Comparison of ENCODE assay signal across 29 cellular contexts in the genomic region with DNA sequence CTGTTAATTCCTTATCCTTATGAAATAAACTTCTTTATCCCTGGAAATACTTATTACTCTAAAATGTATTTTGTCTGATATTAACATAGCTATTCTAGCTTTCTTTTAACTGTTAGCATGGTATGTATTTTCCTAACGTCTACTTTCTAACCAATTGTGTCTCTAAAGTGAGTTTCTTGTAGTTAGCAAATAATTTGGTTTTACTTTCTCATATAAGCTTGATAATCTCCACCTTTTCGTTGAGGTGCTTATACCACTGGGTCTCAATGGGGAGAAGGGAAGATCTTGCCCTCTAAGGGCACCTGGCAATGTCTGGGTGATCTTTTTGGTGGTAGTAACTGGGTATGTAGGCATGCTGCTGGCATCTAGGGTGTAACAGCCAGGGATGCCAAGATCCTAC.
"Had no signal": no experiment of that assay in that cellular context is flagged by ENCODE, and none has a peak within 500 bp of the region (broad histone marks: within the 10 kb centered on the region; RNA-seq: fewer than 3 reads in every experiment).

No MANE protein-coding gene starts in this region.

- H3K4me1 ChIP-seq: colonic mucosa, esophagus muscularis mucosa, esophagus squamous epithelium, foreskin keratinocyte, gastrocnemius medialis, gastroesophageal sphincter, heart left ventricle, heart right ventricle had no signal

- H3K9me3 Mint-ChIP-seq: dendritic cell treated with granulocyte-macrophage colony-stimulating factor and Interleukin-4, amounts not matched to agents 40 ng/mL and 50 ng/mL, for 4 days; effector memory CD8-positive, alpha-beta T cell; endodermal cell had no signal

- FAIRE-seq: colon, endometrium, endothelial cell of umbilical vein, frontal cortex had no signal

- H3K4me3 ChIP-seq: colonic mucosa, dorsolateral prefrontal cortex, esophagus muscularis mucosa, esophagus squamous epithelium, gastrocnemius medialis, gastroesophageal sphincter, heart left ventricle, heart right ventricle, hepatocyte had no signal

- H3K4me2 ChIP-seq: hepatocyte had no signal

- H3K9me3 ChIP-seq: colonic mucosa, esophagus muscularis mucosa, esophagus squamous epithelium, gastrocnemius medialis, gastroesophageal sphincter, heart left ventricle, heart right ventricle had no signal

- DNase-seq: colonic mucosa; cortex of kidney; dermis blood vessel endothelial cell; dorsolateral prefrontal cortex; effector CD4-positive, alpha-beta T cell; effector CD8-positive, alpha-beta T cell; effector memory CD4-positive, alpha-beta T cell; effector memory CD8-positive, alpha-beta T cell; endodermal cell; erythroblast; esophagus squamous epithelium; foreskin fibroblast; foreskin keratinocyte; foreskin melanocyte; gastrocnemius medialis; glutamatergic neuron; head of caudate nucleus; heart left ventricle; heart right ventricle had no signal

- H3K27ac Mint-ChIP-seq: dendritic cell treated with granulocyte-macrophage colony-stimulating factor and Interleukin-4, amounts not matched to agents 40 ng/mL and 50 ng/mL, for 4 days; effector memory CD8-positive, alpha-beta T cell; endodermal cell had no signal

- H3K27ac ChIP-seq: colonic mucosa, dorsolateral prefrontal cortex, epithelial cell of prostate, esophagus muscularis mucosa, esophagus squamous epithelium, foreskin keratinocyte, gastrocnemius medialis, gastroesophageal sphincter, heart left ventricle, heart right ventricle, hepatocyte had no signal

- ATAC-seq: effector memory CD8-positive, alpha-beta T cell; esophagus mucosa; foreskin keratinocyte; gastrocnemius medialis; gastroesophageal sphincter; heart left ventricle; heart right ventricle had no signal
